In the genomic region with DNA sequence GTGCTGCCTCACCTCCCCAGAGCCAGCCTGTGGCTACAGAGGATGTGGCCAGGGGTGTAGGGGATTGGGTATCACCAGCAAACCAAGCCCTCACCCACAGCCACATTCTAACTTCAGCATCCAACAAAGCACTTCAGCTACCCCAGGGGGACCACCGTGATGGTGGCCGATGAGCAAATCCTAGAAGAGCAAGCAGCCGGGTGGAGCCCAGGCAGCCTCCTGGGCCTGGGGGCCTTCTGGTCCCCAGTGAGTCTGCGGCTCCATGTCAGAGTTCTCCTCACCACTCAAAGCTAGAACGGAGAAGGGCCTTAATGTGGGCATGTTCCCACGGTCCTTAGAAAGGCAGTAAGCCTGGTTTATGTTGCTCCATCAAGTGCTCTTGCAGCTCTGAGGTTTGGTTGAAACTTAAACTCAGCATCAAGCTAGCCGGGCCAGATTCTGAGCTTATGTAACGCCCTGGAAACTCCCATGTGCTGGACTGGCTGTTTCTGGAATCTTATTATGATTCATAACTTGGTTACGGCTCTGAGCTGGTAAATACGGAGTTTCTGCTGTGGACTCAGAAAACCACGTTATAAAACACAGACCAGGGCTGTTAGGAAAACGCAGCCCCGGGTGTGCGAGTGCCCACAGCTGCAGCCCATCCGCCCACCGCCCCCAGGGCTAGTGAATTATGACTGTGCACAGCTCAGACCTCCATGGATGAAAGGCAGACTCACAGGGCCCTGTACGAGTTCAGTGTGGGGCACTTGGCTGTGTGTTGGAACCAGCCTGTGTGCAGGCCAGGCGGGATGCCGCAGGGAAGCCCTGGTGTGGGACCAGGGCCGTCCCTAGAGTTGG, we compare ENCODE assay signal across 8 cellular contexts.
DNase-seq lines count a peak whose midpoint lies in the region; ATAC-seq and TF ChIP-seq lines count a peak whose summit lies in the region.

No MANE protein-coding gene starts in this region.

- TF ChIP-seq POLR2A in testis (IDR thresholded peaks at IDR 0.05), result no peak

- no peak overlapping the region for H3K4me3 Mint-ChIP-seq in activated CD4-positive, alpha-beta memory T cell treated with anti-CD3 and anti-CD28 coated beads for 36 hours
- H3K4me3 Mint-ChIP-seq in immature natural killer cell, result peak overlapping the region in 3 of 5 donors; percentile 43 to 77 (median 57)

- intact Hi-C loops in activated CD4-positive, alpha-beta memory T cell treated with anti-CD3 and anti-CD28 coated beads for 36 hours (cut with micrococcal nuclease), result loop anchor here (5.0 kb wide), 1 partner anchor 302 kb away; no protein-coding TSS in a partner anchor
- intact Hi-C loops in testis (cut with DNase I; ENCODE audit: low total_unique reads), result loop anchor here (5.0 kb wide), 1 partner anchor 382 kb away; no protein-coding TSS in a partner anchor

- no peaks in the 10 kb centered on the region for H3K9me3 ChIP-seq in testis

- H3K9me3 Mint-ChIP-seq in activated CD4-positive, alpha-beta memory T cell treated with anti-CD3 and anti-CD28 coated beads for 36 hours, result no peaks in the 10 kb centered on the region
- no peaks in the 10 kb centered on the region for H3K9me3 Mint-ChIP-seq in immature natural killer cell

- 39 to 58% methylated on average over 16 to 20 of the region's 20 CpGs for WGBS in testis, 2 donors

- TF ChIP-seq CTCF in testis (IDR thresholded peaks at IDR 0.05), result no peak

- H3K4me1 Mint-ChIP-seq in activated CD4-positive, alpha-beta memory T cell treated with anti-CD3 and anti-CD28 coated beads for 36 hours (ENCODE audit: low read depth), result peaks cover 15% of the 10 kb centered on the region
- peaks cover 10 to 13% of the 10 kb centered on the region in 2 donors for H3K4me1 Mint-ChIP-seq in immature natural killer cell

- no peaks in the 10 kb centered on the region for H3K36me3 Mint-ChIP-seq in activated CD4-positive, alpha-beta memory T cell treated with anti-CD3 and anti-CD28 coated beads for 36 hours
- no peaks in the 10 kb centered on the region for H3K36me3 Mint-ChIP-seq in immature natural killer cell

- peak overlapping the region in 1 of 2 donors; percentile 15 for H3K27ac ChIP-seq in testis

- peak; percentile 11 for DNase-seq in activated T-cell treated with anti-CD3 and anti-CD28 coated beads for 48 hours (ENCODE audit: low read depth)
- DNase-seq in activated T-cell treated with anti-CD3 and anti-CD28 coated beads for 4 hours, result no peak
- DNase-seq in activated CD4-positive, alpha-beta memory T cell treated with anti-CD3 and anti-CD28 coated beads for 36 hours, result peak; percentile 69
- peak; percentile 48 to 57 (median 50) for DNase-seq in immature natural killer cell
- peak; percentile 44 for DNase-seq in testis
- DNase-seq in NCI-H1105 (lab: John Stamatoyannopoulos, UW), result no peak
- DNase-seq in NCI-H1436 treated with DMSO at 0.1 percent for 48 hours (lab: John Stamatoyannopoulos, UW), result no peak

- no peak overlapping the region for H3K4me3 ChIP-seq in testis

- no peak overlapping the region for H3K27ac Mint-ChIP-seq in activated CD4-positive, alpha-beta memory T cell treated with anti-CD3 and anti-CD28 coated beads for 36 hours
- H3K27ac Mint-ChIP-seq in immature natural killer cell, result peak overlapping the region in 2 of 6 donors; percentile 17 to 50

- CTCF ChIA-PET in activated CD4-positive, alpha-beta memory T cell treated with anti-CD3 and anti-CD28 coated beads for 36 hours (lab: Charles Lee), result interaction anchor here (0.8 to 1.3 kb wide), 2 partner anchors 10 to 32 kb away, joined by 3 to 5 read pairs; no protein-coding TSS in a partner anchor

- no peaks in the 10 kb centered on the region for H3K27me3 ChIP-seq in testis

- no peaks in the 10 kb centered on the region for H3K36me3 ChIP-seq in testis (ENCODE audit: low read depth, missing control alignments)

- POLR2A ChIA-PET in activated CD4-positive, alpha-beta memory T cell treated with anti-CD3 and anti-CD28 coated beads for 36 hours (lab: Charles Lee), result no interaction called here

- no peaks in the 10 kb centered on the region for H3K4me1 ChIP-seq in testis

- no peaks in the 10 kb centered on the region for H3K27me3 Mint-ChIP-seq in activated CD4-positive, alpha-beta memory T cell treated with anti-CD3 and anti-CD28 coated beads for 36 hours
- H3K27me3 Mint-ChIP-seq in immature natural killer cell (ENCODE audit: low read depth in 3 of 3), result peaks cover 6 to 16% (median 9%) of the 10 kb centered on the region in 3 donors

- peak; percentile 70 for ATAC-seq in HG02938 (IDR thresholded peaks at IDR 0.05; ENCODE audit: unreplicated experiment)

Comparison
In these comparisons a context has a peak if more than half of its experiments do, and no peak if none do; other contexts are left out.
1. DNase-seq: peak in activated T-cell treated with anti-CD3 and anti-CD28 coated beads for 48 hours (single experiment), activated CD4-positive, alpha-beta memory T cell treated with anti-CD3 and anti-CD28 coated beads for 36 hours (single experiment), immature natural killer cell (3 of 3) and testis (single experiment); none in activated T-cell treated with anti-CD3 and anti-CD28 coated beads for 4 hours (single experiment), NCI-H1105 (single experiment) and NCI-H1436 treated with DMSO at 0.1 percent for 48 hours (single experiment).